ENCODE assay signal across 15 cellular contexts in genomic region chr10:78035933-78036583, GRCh38. TPM values are rescaled to one million over a fixed set of nuclear protein-coding genes. Genes with fewer than 3 reads are reported as not detected.
DNase-seq lines count a peak whose midpoint lies in the region; ATAC-seq, FAIRE-seq and TF ChIP-seq lines count a peak whose summit lies in the region.
"Had no signal": no experiment of that assay in that cellular context is flagged by ENCODE, and none has a peak within 500 bp of the region (broad histone marks: within the 10 kb centered on the region; RNA-seq: fewer than 3 reads in every experiment).

No MANE protein-coding gene starts in this region.

- no peaks in the 10 kb centered on the region for H3K9me3 ChIP-seq in HepG2 (ENCODE audit: low read length)
- H3K9me3 ChIP-seq in right lobe of liver = no peaks in the 10 kb centered on the region
- no peaks in the 10 kb centered on the region for H3K9me3 ChIP-seq in T-helper 17 cell (ENCODE audit: control insufficient read depth, low read length, poor library complexity, severe bottlenecking)
- no peaks in the 10 kb centered on the region for H3K9me3 ChIP-seq in hepatocyte (ENCODE audit: low read depth)
- H3K9me3 ChIP-seq in vagina = no peaks in the 10 kb centered on the region
- H3K9me3 ChIP-seq: lower lobe of right lung had no signal

- peak overlapping the region; percentile 90 for H3K4me3 Mint-ChIP-seq in T-helper 17 cell
- H3K4me3 Mint-ChIP-seq: CD14-positive monocyte had no signal

- no peak overlapping the region for H2AFZ ChIP-seq in HepG2 (ENCODE audit: low read length)
- H2AFZ ChIP-seq in hepatocyte = no peak overlapping the region

- H3K4me3 ChIP-seq in HepG2 (replicated peaks in 1 of 3; ENCODE audit: insufficient read depth in 1 of 3, low read depth in 2 of 3, low read length in 3 of 3) = peak overlapping the region; percentile 1 to 91 (median 85); a peak in 2 of 6 replicates
- no peak overlapping the region for H3K4me3 ChIP-seq in right lobe of liver
- no peak overlapping the region for H3K4me3 ChIP-seq in hepatocyte
- no peak overlapping the region for H3K4me3 ChIP-seq in vagina
- no peak overlapping the region for H3K4me3 ChIP-seq in coronary artery
- H3K4me3 ChIP-seq: lower lobe of right lung had no signal

- ATAC-seq in HepG2 (no peak), right lobe of liver (no peak), T-helper 17 cell (no peak)
- ATAC-seq: lower lobe of right lung had no signal

- DNase-seq in HepG2 (ENCODE audit: low spot score) (no peak), right lobe of liver (no peak), T-helper 17 cell (no peak), hepatocyte (ENCODE audit: low spot score) (no peak), vagina (ENCODE audit: extremely low spot score in 2 of 2) (no peak), NCI-H1417 (lab: John Stamatoyannopoulos, UW) (no peak), coronary artery (ENCODE audit: low spot score) (no peak), CD1c-positive myeloid dendritic cell (ENCODE audit: extremely low spot score) (no peak)
- DNase-seq: activated gamma-delta T cell treated with Interleukin-2 at 50 U/mL for 16 hours, erythroblast, GOT3, lower lobe of right lung, NCI-H2171, substantia nigra had no signal

- TF ChIP-seq RAD21 in HepG2 (CRISPR knock-in tag; IDR thresholded peaks at IDR 0.05) = no peak

- TF ChIP-seq POLR2A in HepG2 (IDR thresholded peaks at IDR 0.05; ENCODE audit: insufficient read depth in 1 of 2, low read depth in 2 of 2, low read length in 2 of 2) (no peak), right lobe of liver (IDR thresholded peaks at IDR 0.05) (no peak), vagina (IDR thresholded peaks at IDR 0.05) (no peak)

- H3K36me3 ChIP-seq in HepG2 (replicated peaks in 1 of 2; ENCODE audit: control insufficient read depth in 1 of 2, insufficient read depth in 2 of 2, low read length in 2 of 2) (peaks cover 27 to 60% of the 10 kb centered on the region in 2 experiments), right lobe of liver (peaks cover 5 to 59% (median 38%) of the 10 kb centered on the region in 4 donors), hepatocyte (replicated peaks; ENCODE audit: insufficient read depth, low read depth) (no peaks in the 10 kb centered on the region), vagina (peaks cover 0 to 58% of the 10 kb centered on the region in 2 donors)

- H3K79me2 ChIP-seq in HepG2 (ENCODE audit: insufficient read depth, low read length) = peaks cover 55% of the 10 kb centered on the region
- H3K79me2 ChIP-seq in hepatocyte = peaks cover 61% of the 10 kb centered on the region

- no peak for TF ChIP-seq EP300 in HepG2 (IDR thresholded peaks at IDR 0.05; ENCODE audit: low read depth in 2 of 2, low read length in 2 of 2)
- TF ChIP-seq EP300 in HepG2 (CRISPR knock-in tag; IDR thresholded peaks at IDR 0.05; ENCODE audit: borderline replicate concordance) = no peak

- H3K4me1 ChIP-seq in HepG2 (ENCODE audit: insufficient read depth, low read length) (peaks cover 52% of the 10 kb centered on the region), right lobe of liver (peaks cover 0 to 11% (median 5%) of the 10 kb centered on the region in 4 donors), hepatocyte (ENCODE audit: insufficient read depth) (peaks cover 12% of the 10 kb centered on the region), vagina (peaks cover 63% of the 10 kb centered on the region)

- in situ Hi-C loops in HepG2 (cut with HindIII; ENCODE audit: extremely low pct_ligation_motif_present, low pct_unique_long_range_greater_than_20kb) = no loop called here

- FAIRE-seq in HepG2 (lab: Jason Lieb, UNC) = no peak

- no peaks in the 10 kb centered on the region for H3K27me3 Mint-ChIP-seq in T-helper 17 cell

- H4K20me1 ChIP-seq in HepG2 (ENCODE audit: insufficient read depth, low read length) (peaks cover 67% of the 10 kb centered on the region), hepatocyte (ENCODE audit: insufficient read depth, poor library complexity, severe bottlenecking) (peaks cover 44% of the 10 kb centered on the region)

- peak overlapping the region; percentile 44; the same call in 1 of the 2 replicates for H3K9ac ChIP-seq in HepG2 (ENCODE audit: insufficient read depth, low read depth, low read length)

- no TSS peak for BruUV-seq in HepG2 (replicated peaks; lab: Mats Ljungman, UMichigan)

- CTCF ChIA-PET in HepG2 (lab: Yijun Ruan, JAX; ENCODE audit: low intra/inter-chr PET ratio, low total read pairs) = no interaction called here

- intact Hi-C loops in HepG2 (cut with micrococcal nuclease; ENCODE audit: unreplicated experiment) = no loop called here
- intact Hi-C loops in right lobe of liver (cut with DNase I) = no loop called here
- intact Hi-C loops in vagina (cut with DNase I) = no loop called here

- WGBS in HepG2 (ENCODE audit: low lambda C conversion rate) = 91% methylated on average over 9 of the region's 9 CpGs
- 77% methylated on average over 6 of the region's 9 CpGs for whole genome bisulfite sequencing in right lobe of liver (ENCODE audit: insufficient coverage, low coverage, low lambda C conversion rate, missing lambda C conversion rate)
- 79% methylated on average over 9 of the region's 9 CpGs for WGBS in hepatocyte (ENCODE audit: low lambda C conversion rate, missing lambda C conversion rate)

- no peaks in the 10 kb centered on the region for H3K9me2 ChIP-seq in hepatocyte (replicated peaks; ENCODE audit: insufficient read depth)

- H3K4me2 ChIP-seq in HepG2 (ENCODE audit: low read depth, low read length) (peak overlapping the region; percentile 74), hepatocyte (peak overlapping the region; percentile 91)

- H3K4me1 Mint-ChIP-seq in T-helper 17 cell = peaks cover 37% of the 10 kb centered on the region

- POLR2A ChIA-PET in HepG2 (lab: Yijun Ruan, JAX) = interaction anchor here (0.7 kb wide), 1 partner anchor 939 kb away, joined by 3 read pairs; no protein-coding TSS in a partner anchor

- H3K27me3 ChIP-seq in HepG2 (ENCODE audit: control insufficient read depth in 1 of 2, insufficient read depth in 2 of 2, low read length in 2 of 2) (no peaks in the 10 kb centered on the region; a peak in 2 of 5 replicates), right lobe of liver (no peaks in the 10 kb centered on the region), hepatocyte (no peaks in the 10 kb centered on the region), vagina (no peaks in the 10 kb centered on the region)

- no peak for TF ChIP-seq CTCF in HepG2 (CRISPR knock-in tag; IDR thresholded peaks at IDR 0.05)
- TF ChIP-seq CTCF in right lobe of liver (IDR thresholded peaks at IDR 0.05) = no peak
- TF ChIP-seq CTCF in hepatocyte (IDR thresholded peaks at IDR 0.05; ENCODE audit: poor library complexity) = no peak
- TF ChIP-seq CTCF in vagina (IDR thresholded peaks at IDR 0.05) = no peak
- TF ChIP-seq CTCF in coronary artery (IDR thresholded peaks at IDR 0.05) = no peak

- peak overlapping the region; percentile 88 for H3K27ac Mint-ChIP-seq in T-helper 17 cell

- H3K36me3 Mint-ChIP-seq in T-helper 17 cell (ENCODE audit: low read depth) = peaks cover 14% of the 10 kb centered on the region

- H3K27ac ChIP-seq in HepG2 (ENCODE audit: extremely low read length, insufficient read depth, low read length) (peak overlapping the region; percentile 71), right lobe of liver (no peak overlapping the region), hepatocyte (no peak overlapping the region), vagina (peak overlapping the region; percentile 2), coronary artery (no peak overlapping the region)
- H3K27ac ChIP-seq: lower lobe of right lung had no signal

RNA-seq across cellular contexts. Expression of gene RPS24, which starts 2.4 kb away (rescaled TPM):
- total RNA-seq in HepG2 (2016; rRNA removed; fragmentation: Illumina TruSeq; extraction: Trizol) (2,690 and 3,176 TPM in 2 replicates), right lobe of liver (100 to 1,000 TPM; 406 to 921 (median 499) TPM), T-helper 17 cell (1,000 to 10,000 TPM; 1,044 to 1,284 TPM), hepatocyte (2,225 and 2,372 TPM in 2 replicates), vagina (3,291 TPM)
- total RNA-seq in HepG2 (2016; cell fraction: cytosol; rRNA removed; fragmentation: Illumina TruSeq; extraction: Trizol; ENCODE audit: low read depth) = 3,443 and 3,899 TPM in 2 replicates
- total RNA-seq in HepG2 (2016; cell fraction: insoluble cytoplasmic fraction; rRNA removed; fragmentation: Illumina TruSeq; extraction: Trizol) = 2,643 and 3,338 TPM in 2 replicates
- total RNA-seq in HepG2 (2016; cell fraction: membrane; rRNA removed; fragmentation: Illumina TruSeq; extraction: Trizol) = 5,731 and 5,852 TPM in 2 replicates
- 895 and 969 TPM in 2 replicates for total RNA-seq in HepG2 (2016; cell fraction: nucleus; rRNA removed; fragmentation: Illumina TruSeq; extraction: Trizol)
- polyA plus RNA-seq in HepG2 (2011; rRNA removed) (2,639 and 3,319 TPM in 2 replicates), hepatocyte (391 and 461 TPM in 2 replicates)
- polyA plus RNA-seq in HepG2 (2011; cell fraction: cytosol; rRNA removed) = 3,964 and 5,129 TPM in 2 replicates
- polyA plus RNA-seq in HepG2 (2011; cell fraction: nucleus; rRNA removed) = 933 and 1,313 TPM in 2 replicates
- 4,478 and 4,556 TPM in 2 replicates for polyA plus RNA-seq in HepG2 (2012)
- 4,871 and 5,001 TPM in 2 replicates for polyA plus RNA-seq in HepG2 (2016; cell fraction: cytosol; fragmentation: Illumina TruSeq; extraction: Trizol; ENCODE audit: low read depth)
- 3,512 and 4,058 TPM in 2 replicates for polyA plus RNA-seq in HepG2 (2016; cell fraction: insoluble cytoplasmic fraction; fragmentation: Illumina TruSeq; extraction: Trizol; ENCODE audit: low read depth)
- polyA plus RNA-seq in HepG2 (2016; cell fraction: membrane; fragmentation: Illumina TruSeq; extraction: Trizol; ENCODE audit: low read depth) = 5,657 and 5,670 TPM in 2 replicates
- polyA plus RNA-seq in HepG2 (2016; cell fraction: nucleus; fragmentation: Illumina TruSeq; extraction: Trizol; ENCODE audit: insufficient read depth, low read depth) = 1,685 and 1,837 TPM in 2 replicates
- polyA minus RNA-seq in HepG2 (2011; rRNA and poly(A)+ RNA removed; ENCODE audit: low replicate concordance) = 161 and 446 TPM in 2 replicates
- polyA minus RNA-seq in HepG2 (2011; cell fraction: cytosol; rRNA and poly(A)+ RNA removed) = 641 and 802 TPM in 2 replicates
- polyA minus RNA-seq in HepG2 (2011; cell fraction: nucleus; rRNA and poly(A)+ RNA removed) = 344 and 614 TPM in 2 replicates

RNA-seq across cellular contexts. Expression of gene POLR3A, which starts 6.7 kb away (rescaled TPM):
- total RNA-seq in HepG2 (2016; rRNA removed; fragmentation: Illumina TruSeq; extraction: Trizol) (19.2 and 26.3 TPM in 2 replicates), right lobe of liver (1 to 10 TPM; 5.5 to 8.5 (median 6.4) TPM), T-helper 17 cell (10 to 100 TPM; 10.9 to 12.0 TPM), hepatocyte (9.8 and 10.8 TPM in 2 replicates), vagina (16.9 TPM)
- total RNA-seq in HepG2 (2016; cell fraction: cytosol; rRNA removed; fragmentation: Illumina TruSeq; extraction: Trizol; ENCODE audit: low read depth) = 6.3 TPM in 2 replicates
- total RNA-seq in HepG2 (2016; cell fraction: insoluble cytoplasmic fraction; rRNA removed; fragmentation: Illumina TruSeq; extraction: Trizol) = 18.7 and 24.8 TPM in 2 replicates
- 8.1 and 8.7 TPM in 2 replicates for total RNA-seq in HepG2 (2016; cell fraction: membrane; rRNA removed; fragmentation: Illumina TruSeq; extraction: Trizol)
- total RNA-seq in HepG2 (2016; cell fraction: nucleus; rRNA removed; fragmentation: Illumina TruSeq; extraction: Trizol) = 26.9 and 33.4 TPM in 2 replicates
- polyA plus RNA-seq in HepG2 (2011; rRNA removed) (13.2 and 13.6 TPM in 2 replicates), hepatocyte (8.0 and 8.7 TPM in 2 replicates)
- 10.1 and 11.6 TPM in 2 replicates for polyA plus RNA-seq in HepG2 (2011; cell fraction: cytosol; rRNA removed)
- polyA plus RNA-seq in HepG2 (2011; cell fraction: nucleus; rRNA removed) = 13.4 and 15.1 TPM in 2 replicates
- 13.5 and 15.5 TPM in 2 replicates for polyA plus RNA-seq in HepG2 (2012)
- polyA plus RNA-seq in HepG2 (2016; cell fraction: cytosol; fragmentation: Illumina TruSeq; extraction: Trizol; ENCODE audit: low read depth) = 1.0 and 1.3 TPM in 2 replicates
- polyA plus RNA-seq in HepG2 (2016; cell fraction: insoluble cytoplasmic fraction; fragmentation: Illumina TruSeq; extraction: Trizol; ENCODE audit: low read depth) = 19.3 and 20.6 TPM in 2 replicates
- 2.3 and 3.0 TPM in 2 replicates for polyA plus RNA-seq in HepG2 (2016; cell fraction: membrane; fragmentation: Illumina TruSeq; extraction: Trizol; ENCODE audit: low read depth)
- 28.5 and 29.9 TPM in 2 replicates for polyA plus RNA-seq in HepG2 (2016; cell fraction: nucleus; fragmentation: Illumina TruSeq; extraction: Trizol; ENCODE audit: insufficient read depth, low read depth)
- polyA minus RNA-seq in HepG2 (2011; rRNA and poly(A)+ RNA removed; ENCODE audit: low replicate concordance) = 29.5 and 34.2 TPM in 2 replicates
- 26.9 and 33.1 TPM in 2 replicates for polyA minus RNA-seq in HepG2 (2011; cell fraction: cytosol; rRNA and poly(A)+ RNA removed)
- polyA minus RNA-seq in HepG2 (2011; cell fraction: nucleus; rRNA and poly(A)+ RNA removed) = 65.7 and 71.6 TPM in 2 replicates

Comparison
In these comparisons a context has a peak if more than half of its experiments do, and no peak if none do; other contexts are left out.
1. H3K27ac ChIP-seq: peak in HepG2 (single experiment) and vagina (single experiment); none in right lobe of liver (0 of 3), hepatocyte (single experiment) and coronary artery (0 of 2).
2. H3K4me3 ChIP-seq: peak in HepG2 (3 of 3); none in right lobe of liver (0 of 3), hepatocyte (single experiment), vagina (0 of 2) and coronary artery (single experiment).